9 cellular contexts compared by ENCODE assay signal in the genomic region with DNA sequence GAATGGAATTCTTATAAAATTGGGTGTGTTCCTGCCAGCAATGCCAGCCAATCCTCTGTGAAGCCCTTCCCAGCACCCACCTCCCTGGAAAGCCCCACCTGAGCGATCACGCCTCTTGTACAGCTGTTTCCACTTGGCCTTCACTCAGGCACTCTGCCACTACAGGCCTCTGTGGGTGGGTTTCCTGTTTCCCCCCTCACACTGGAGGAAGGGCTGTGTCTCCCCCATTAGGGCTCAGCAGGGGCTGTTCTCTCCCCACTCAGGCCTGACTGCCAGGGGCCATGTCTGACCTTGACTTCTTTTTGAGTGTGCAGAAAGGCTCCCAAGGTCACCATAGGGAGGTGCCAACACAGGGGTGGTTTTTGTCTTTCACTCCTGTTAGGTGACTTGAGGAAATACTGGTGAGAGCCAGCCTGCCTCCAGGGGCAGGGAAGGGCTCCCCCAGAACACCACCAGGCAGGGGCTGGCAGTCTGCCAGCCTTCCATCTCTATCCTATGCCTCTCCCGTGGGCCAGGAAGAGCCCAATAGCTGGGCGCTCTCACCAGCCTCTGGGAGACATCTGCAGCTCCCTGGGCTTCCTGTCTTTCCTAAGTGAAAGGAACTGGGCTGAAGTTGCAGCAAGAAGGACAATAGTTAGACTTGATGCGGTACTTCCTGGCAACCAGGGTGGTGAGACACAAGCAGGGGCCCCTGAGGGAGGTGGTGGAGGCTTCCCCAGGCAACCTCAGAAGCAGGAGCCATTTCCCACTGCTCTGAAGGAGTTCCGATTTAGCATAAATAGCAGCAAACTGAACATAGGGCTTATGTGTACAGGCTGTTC. TPM values are rescaled to one million over a fixed set of nuclear protein-coding genes. Genes with fewer than 3 reads are reported as not detected.
DNase-seq lines count a peak whose midpoint lies in the region; ATAC-seq and TF ChIP-seq lines count a peak whose summit lies in the region.
"Had no signal": no experiment of that assay in that cellular context is flagged by ENCODE, and none has a peak within 500 bp of the region (broad histone marks: within the 10 kb centered on the region; RNA-seq: fewer than 3 reads in every experiment).

No MANE protein-coding gene starts in this region.

- peak in 1 of 2 experiments; percentile 48; a peak in 2 of 4 replicates for TF ChIP-seq EP300 in SK-N-SH (IDR thresholded peaks at IDR 0.05; ENCODE audit: borderline replicate concordance in 1 of 2, low read depth in 1 of 2, low read length in 1 of 2)

- H3K4me1 ChIP-seq in IMR-90 (ENCODE audit: control insufficient read depth, insufficient read depth, low read length) = peaks cover 6% of the 10 kb centered on the region; the same call in 1 of the 2 replicates
- peaks cover 0 to 21% of the 10 kb centered on the region in 2 experiments; a peak in 2 of 4 replicates for H3K4me1 ChIP-seq in SK-N-SH (ENCODE audit: control insufficient read depth in 1 of 2, insufficient read depth in 2 of 2, low read depth in 1 of 2, low read length in 1 of 2)

- H3K79me1 ChIP-seq in IMR-90 (ENCODE audit: low read depth in 1 of 2, low read length in 2 of 2) = no peaks in the 10 kb centered on the region

- no peak overlapping the region for H3K14ac ChIP-seq in IMR-90 (replicated peaks; ENCODE audit: low read depth, low read length)

- CTCF ChIA-PET in IMR-90 (lab: Yijun Ruan, JAX) (no interaction called here), SK-N-SH (lab: Yijun Ruan, JAX) (interaction anchor here (1.0 to 6.9 kb wide), 12 partner anchors 10 to 128 kb away, joined by 3 to 57 read pairs (median 4); partner anchors contain the start of gene ELK4)

- ATAC-seq in IMR-90 (ENCODE audit: low read depth) (no peak), left cardiac atrium (peak; percentile 17 to 25), HG03432 (IDR thresholded peaks at IDR 0.05; ENCODE audit: unreplicated experiment) (no peak)
- ATAC-seq in stimulated activated effector memory CD8-positive, alpha-beta T cell treated with anti-CD3 and anti-CD28 coated beads, Interleukin-12 subunit alpha, Interleukin-12 subunit beta, amount 100 ng/mL, for 72 hours = no peak

- no peak overlapping the region for H2BK20ac ChIP-seq in IMR-90 (ENCODE audit: low read depth, low read length)

- H4K20me1 ChIP-seq in IMR-90 (ENCODE audit: insufficient read depth, low read length) (no peaks in the 10 kb centered on the region), SK-N-SH (ENCODE audit: insufficient read depth) (no peaks in the 10 kb centered on the region)

- no peaks in the 10 kb centered on the region for H3K9me2 ChIP-seq in SK-N-SH

- no peaks in the 10 kb centered on the region for H3K36me3 Mint-ChIP-seq in stimulated activated effector memory CD8-positive, alpha-beta T cell treated with anti-CD3 and anti-CD28 coated beads, Interleukin-12 subunit alpha, Interleukin-12 subunit beta, amount 100 ng/mL, for 72 hours
- H3K36me3 Mint-ChIP-seq in T-helper 2 cell treated with Interferon-gamma antibody and Interleukin-4, amounts not matched to agents 5 μg/mL and 100 μg/mL, for 36 hours (ENCODE audit: low read depth) = no peaks in the 10 kb centered on the region

- in situ Hi-C loops in IMR-90 (cut with MboI; ENCODE audit: low sequenced_read_pairs) = no loop called here

- peak overlapping the region; percentile 45 for H2AK9ac ChIP-seq in IMR-90 (replicated peaks; ENCODE audit: low read depth, low read length, poor library complexity)

- TF ChIP-seq POLR2A in IMR-90 (IDR thresholded peaks at IDR 0.05; ENCODE audit: low read depth, low read length) = no peak

- POLR2A ChIA-PET in IMR-90 (lab: Charles Lee; ENCODE audit: unreplicated experiment) (no interaction called here), SK-N-SH (lab: Yijun Ruan, JAX) (no interaction called here)

- no peak overlapping the region for H3K23ac ChIP-seq in IMR-90 (ENCODE audit: low read depth, low read length)

- H2BK120ac ChIP-seq in IMR-90 (ENCODE audit: low read depth, low read length) = no peak overlapping the region

- DNase-seq in IMR-90 (no peak), SK-N-SH (peak; percentile 78), left cardiac atrium (peak; percentile 31), cerebellar cortex (ENCODE audit: low spot score) (no peak)
- DNase-seq in stimulated activated effector memory CD8-positive, alpha-beta T cell treated with anti-CD3 and anti-CD28 coated beads, Interleukin-12 subunit alpha, Interleukin-12 subunit beta, amount 100 ng/mL, for 72 hours (ENCODE audit: low spot score in 2 of 2) = no peak
- no peak for DNase-seq in T-helper 2 cell treated with Interferon-gamma antibody and Interleukin-4, amounts not matched to agents 5 μg/mL and 100 μg/mL, for 36 hours (ENCODE audit: low spot score)
- DNase-seq: GF-D8, mesendoderm had no signal

- peaks cover 1% of the 10 kb centered on the region; the same call in 1 of the 2 replicates for H3K9me1 ChIP-seq in IMR-90 (ENCODE audit: insufficient read depth, low read length)

- H3K18ac ChIP-seq in IMR-90 (ENCODE audit: low read depth, low read length) = no peak overlapping the region

- no peak overlapping the region for H4K5ac ChIP-seq in IMR-90 (ENCODE audit: low read depth, low read length)

- no CpG with 5 or more reads among the region's 6 CpGs for WGBS in IMR-90 (ENCODE audit: extremely low coverage in 2 of 2, insufficient read length in 1 of 2), 2 experiments
- WGBS in SK-N-SH (ENCODE audit: low lambda C conversion rate) = 70% methylated on average over 6 of the region's 6 CpGs

- no peak overlapping the region for H2BK5ac ChIP-seq in IMR-90 (ENCODE audit: low read depth, low read length, poor library complexity, severe bottlenecking)

- TF ChIP-seq CTCF in IMR-90 (conservative IDR thresholded peaks at IDR 0.05; ENCODE audit: low read depth, low read length) (no peak), SK-N-SH (IDR thresholded peaks at IDR 0.05) (no peak)

- no peak for TF ChIP-seq RAD21 in IMR-90 (IDR thresholded peaks at IDR 0.05; ENCODE audit: low read length)
- TF ChIP-seq RAD21 in SK-N-SH (IDR thresholded peaks at IDR 0.05; ENCODE audit: low read length) = no peak

- no peaks in the 10 kb centered on the region for H3F3A ChIP-seq in SK-N-SH (replicated peaks; ENCODE audit: insufficient read depth)

- dilution Hi-C loops in IMR-90 (cut with HindIII; ENCODE audit: low sequenced_read_pairs, unreplicated experiment) = no loop called here

- H2BK15ac ChIP-seq in IMR-90 (ENCODE audit: low read depth, low read length) = no peak overlapping the region

- no peak overlapping the region for H3K56ac ChIP-seq in IMR-90 (ENCODE audit: extremely low read depth, insufficient read depth, low read length)

- H3K9me3 ChIP-seq in IMR-90 (ENCODE audit: control insufficient read depth, insufficient read depth, low read length) (no peaks in the 10 kb centered on the region), SK-N-SH (no peaks in the 10 kb centered on the region)

- H3K4me3 ChIP-seq in IMR-90 (ENCODE audit: insufficient read depth, low read depth, low read length) = no peak overlapping the region
- H3K4me3 ChIP-seq in SK-N-SH (ENCODE audit: low read depth in 2 of 2, low read length in 1 of 2) = no peak overlapping the region

- peaks cover 10% of the 10 kb centered on the region for H3K27me3 Mint-ChIP-seq in T-helper 2 cell treated with Interferon-gamma antibody and Interleukin-4, amounts not matched to agents 5 μg/mL and 100 μg/mL, for 36 hours (ENCODE audit: low read depth)

- H3K27ac ChIP-seq in IMR-90 (ENCODE audit: insufficient read depth, low read length) (no peak overlapping the region), SK-N-SH (ENCODE audit: low read depth in 2 of 2, low read length in 1 of 2) (peak overlapping the region in 1 of 2 experiments; percentile 65; a peak in 2 of 4 replicates)

- no peak overlapping the region for H2AK5ac ChIP-seq in IMR-90 (ENCODE audit: low read depth, low read length)

- H3K4me1 Mint-ChIP-seq in stimulated activated effector memory CD8-positive, alpha-beta T cell treated with anti-CD3 and anti-CD28 coated beads, Interleukin-12 subunit alpha, Interleukin-12 subunit beta, amount 100 ng/mL, for 72 hours = peaks cover 13% of the 10 kb centered on the region
- H3K4me1 Mint-ChIP-seq in T-helper 2 cell treated with Interferon-gamma antibody and Interleukin-4, amounts not matched to agents 5 μg/mL and 100 μg/mL, for 36 hours (ENCODE audit: low read depth) = no peaks in the 10 kb centered on the region

- intact Hi-C loops in IMR-90 (cut with micrococcal nuclease) = no loop called here
- intact Hi-C loops in left cardiac atrium (cut with DNase I) = loop anchor here in 1 of 2 donors (5.0 kb wide), 1 partner anchor 45 kb away; no protein-coding TSS in a partner anchor

- no peaks in the 10 kb centered on the region for H3K36me3 ChIP-seq in IMR-90 (ENCODE audit: control insufficient read depth, insufficient read depth, low read length)
- no peaks in the 10 kb centered on the region for H3K36me3 ChIP-seq in SK-N-SH (replicated peaks in 1 of 2; ENCODE audit: control insufficient read depth in 1 of 2, insufficient read depth in 2 of 2, low read length in 1 of 2)

- H3K9ac ChIP-seq in IMR-90 (ENCODE audit: low read depth, low read length) (no peak overlapping the region), SK-N-SH (no peak overlapping the region)

- no peak overlapping the region for H4K8ac ChIP-seq in IMR-90 (ENCODE audit: low read depth in 2 of 2, low read length in 2 of 2)

- H3K4ac ChIP-seq in IMR-90 (ENCODE audit: low read depth, low read length) = no peak overlapping the region

- H3K9me3 Mint-ChIP-seq in stimulated activated effector memory CD8-positive, alpha-beta T cell treated with anti-CD3 and anti-CD28 coated beads, Interleukin-12 subunit alpha, Interleukin-12 subunit beta, amount 100 ng/mL, for 72 hours = no peaks in the 10 kb centered on the region
- H3K9me3 Mint-ChIP-seq in T-helper 2 cell treated with Interferon-gamma antibody and Interleukin-4, amounts not matched to agents 5 μg/mL and 100 μg/mL, for 36 hours = no peaks in the 10 kb centered on the region

- H3K4me2 ChIP-seq in IMR-90 (ENCODE audit: low read depth, low read length) = no peak overlapping the region
- H3K4me2 ChIP-seq in SK-N-SH = no peak overlapping the region

- H3K27ac Mint-ChIP-seq in stimulated activated effector memory CD8-positive, alpha-beta T cell treated with anti-CD3 and anti-CD28 coated beads, Interleukin-12 subunit alpha, Interleukin-12 subunit beta, amount 100 ng/mL, for 72 hours = peak overlapping the region; percentile 60
- no peak overlapping the region for H3K27ac Mint-ChIP-seq in T-helper 2 cell treated with Interferon-gamma antibody and Interleukin-4, amounts not matched to agents 5 μg/mL and 100 μg/mL, for 36 hours

- no TSS peak for BruUV-seq in IMR-90 (replicated peaks; lab: Mats Ljungman, UMichigan)

- H3K4me3 Mint-ChIP-seq in stimulated activated effector memory CD8-positive, alpha-beta T cell treated with anti-CD3 and anti-CD28 coated beads, Interleukin-12 subunit alpha, Interleukin-12 subunit beta, amount 100 ng/mL, for 72 hours = no peak overlapping the region
- no peak overlapping the region for H3K4me3 Mint-ChIP-seq in T-helper 2 cell treated with Interferon-gamma antibody and Interleukin-4, amounts not matched to agents 5 μg/mL and 100 μg/mL, for 36 hours

- peaks cover 48% of the 10 kb centered on the region for H3K27me3 ChIP-seq in IMR-90 (ENCODE audit: control insufficient read depth, insufficient read depth, low read length)
- no peaks in the 10 kb centered on the region; the same call in 1 of the 2 replicates for H3K27me3 ChIP-seq in SK-N-SH (ENCODE audit: insufficient read depth)

- H4K91ac ChIP-seq in IMR-90 (ENCODE audit: insufficient read depth, low read depth, low read length) = no peak overlapping the region

- H3K79me2 ChIP-seq in SK-N-SH (ENCODE audit: insufficient read depth) = no peaks in the 10 kb centered on the region

- H2AFZ ChIP-seq in IMR-90 (replicated peaks; ENCODE audit: low read length, poor library complexity) (no peak overlapping the region), SK-N-SH (ENCODE audit: low read depth) (no peak overlapping the region)

RNA-seq across cellular contexts. Expression of gene ELK4, which starts 49.1 kb away (rescaled TPM):
- total RNA-seq in IMR-90 (2012; rRNA removed) (11.3 and 15.6 TPM in 2 replicates), left cardiac atrium (10 to 100 TPM; 36.3 to 39.1 TPM)
- polyA plus RNA-seq in IMR-90 (2012; rRNA removed) (3.3 and 4.6 TPM in 2 replicates), SK-N-SH (2012; rRNA removed) (2.6 and 3.8 TPM in 2 replicates)
- polyA plus RNA-seq in IMR-90 (2012; cell fraction: cytosol; rRNA removed) = 0.54 and 0.71 TPM in 2 replicates
- 1.1 and 8.4 TPM in 2 replicates for polyA plus RNA-seq in IMR-90 (2012; cell fraction: nucleus; rRNA removed; ENCODE audit: low replicate concordance)
- 4.0 and 5.0 TPM in 2 replicates for polyA plus RNA-seq in SK-N-SH (2012; cell fraction: cytosol; rRNA removed)
- polyA plus RNA-seq in SK-N-SH (2012; cell fraction: nucleus; rRNA removed) = 5.6 and 9.0 TPM in 2 replicates

Comparison
In these comparisons a context has a peak if more than half of its experiments do, and no peak if none do; other contexts are left out.
1. ATAC-seq: peak in left cardiac atrium (2 of 2); none in IMR-90 (single experiment), stimulated activated effector memory CD8-positive, alpha-beta T cell treated with anti-CD3 and anti-CD28 coated beads, Interleukin-12 subunit alpha, Interleukin-12 subunit beta, amount 100 ng/mL, for 72 hours (single experiment) and HG03432 (single experiment).
2. DNase-seq: peak in SK-N-SH (single experiment) and left cardiac atrium (single experiment); none in IMR-90 (single experiment), stimulated activated effector memory CD8-positive, alpha-beta T cell treated with anti-CD3 and anti-CD28 coated beads, Interleukin-12 subunit alpha, Interleukin-12 subunit beta, amount 100 ng/mL, for 72 hours (0 of 2), T-helper 2 cell treated with Interferon-gamma antibody and Interleukin-4, amounts not matched to agents 5 μg/mL and 100 μg/mL, for 36 hours (single experiment) and cerebellar cortex (single experiment).